Comparison of ENCODE assay signal across 2 cellular contexts in genomic region chr15:67383903-67384302, GRCh38.
TF ChIP-seq lines count a peak whose summit lies in the region.

No MANE protein-coding gene starts in this region.

TF ChIP-seq in K562, 482 proteins besides CTCF, POLR2A, EP300 and RAD21 (continued from another document):
- TF ChIP-seq ELF2 (CRISPR knock-in tag; IDR thresholded peaks at IDR 0.05) (no peak), ZNF444 (CRISPR knock-in tag; IDR thresholded peaks at IDR 0.05) (no peak), ZNF436 (CRISPR knock-in tag; IDR thresholded peaks at IDR 0.05) (no peak), SMC3 (conservative IDR thresholded peaks at IDR 0.05; ENCODE audit: insufficient read depth, low read depth, low read length) (peak; percentile 24; the same call in 1 of the 2 replicates), NFXL1 (CRISPR knock-in tag; IDR thresholded peaks at IDR 0.05) (no peak)
TF ChIP-seq in K562: peak in this region for 2.

TF ChIP-seq in WTC11, 78 proteins besides CTCF, POLR2A, EP300 and RAD21 (continued from another document):
- TF ChIP-seq ZNF219 (CRISPR knock-in tag; IDR thresholded peaks at IDR 0.05; ENCODE audit: borderline replicate concordance) (no peak), NR1H2 (CRISPR knock-in tag; IDR thresholded peaks at IDR 0.05) (no peak), ZNF396 (CRISPR knock-in tag; IDR thresholded peaks at IDR 0.05; ENCODE audit: borderline replicate concordance) (no peak), FOXJ3 (CRISPR knock-in tag; IDR thresholded peaks at IDR 0.05; ENCODE audit: borderline replicate concordance) (no peak), ZNF423 (CRISPR knock-in tag; IDR thresholded peaks at IDR 0.05) (no peak), SOX15 (CRISPR knock-in tag; IDR thresholded peaks at IDR 0.05) (no peak), ZNF121 (CRISPR knock-in tag; IDR thresholded peaks at IDR 0.05) (no peak), ZNF532 (CRISPR knock-in tag; IDR thresholded peaks at IDR 0.05; ENCODE audit: borderline replicate concordance) (no peak), AFF4 (CRISPR knock-in tag; IDR thresholded peaks at IDR 0.05; ENCODE audit: borderline replicate concordance) (no peak), STAT6 (CRISPR knock-in tag; conservative IDR thresholded peaks at IDR 0.05; ENCODE audit: low read depth) (no peak), MYBL2 (CRISPR knock-in tag; IDR thresholded peaks at IDR 0.05) (no peak), CBFB (CRISPR knock-in tag; IDR thresholded peaks at IDR 0.05; ENCODE audit: low read depth) (no peak), CREM (CRISPR knock-in tag; IDR thresholded peaks at IDR 0.05) (no peak), MLX (CRISPR knock-in tag; IDR thresholded peaks at IDR 0.05) (no peak), AR (CRISPR knock-in tag; IDR thresholded peaks at IDR 0.05) (no peak), HMGXB4 (CRISPR knock-in tag; IDR thresholded peaks at IDR 0.05) (no peak)
